1 cellular context compared by ENCODE assay signal in genomic region chr19:3857449-3858003, GRCh38.
TF ChIP-seq lines count a peak whose summit lies in the region.

No MANE protein-coding gene starts in this region.

TF ChIP-seq in K562, 482 proteins besides CTCF, POLR2A, EP300 and RAD21 (continued from another document):
- TF ChIP-seq MNT (conservative IDR thresholded peaks at IDR 0.05), result no peak
- TF ChIP-seq HES1 (IDR thresholded peaks at IDR 0.05; ENCODE audit: low read depth), result no peak
- TF ChIP-seq ZNF121 (CRISPR knock-in tag; conservative IDR thresholded peaks at IDR 0.05), result peak; percentile 61; the same call in 1 of the 2 replicates
- no peak for TF ChIP-seq ZNF174 (CRISPR knock-in tag; IDR thresholded peaks at IDR 0.05)
- no peak for TF ChIP-seq ELK1 (CRISPR knock-in tag; IDR thresholded peaks at IDR 0.05)
- TF ChIP-seq ZBTB17 (CRISPR knock-in tag; IDR thresholded peaks at IDR 0.05), result no peak
- TF ChIP-seq HINFP (tag; conservative IDR thresholded peaks at IDR 0.05; ENCODE audit: low read depth), result no peak
- TF ChIP-seq ZNF695 (CRISPR knock-in tag; IDR thresholded peaks at IDR 0.05), result no peak
- TF ChIP-seq HNRNPLL (IDR thresholded peaks at IDR 0.05; ENCODE audit: low read depth, low read length, poor library complexity, severe bottlenecking), result no peak
- 0 out of 2 replicates have a peak, but pooled peaks have one; percentile 15 for TF ChIP-seq EGR1 (conservative IDR thresholded peaks at IDR 0.05)
- TF ChIP-seq POLR2AphosphoS5 (IDR thresholded peaks at IDR 0.05; ENCODE audit: control insufficient read depth, insufficient read depth, low read depth, low read length), result no peak
- TF ChIP-seq ZNF143 (CRISPR knock-in tag; IDR thresholded peaks at IDR 0.05), result no peak
- no peak for TF ChIP-seq ZFP36 (IDR thresholded peaks at IDR 0.05; ENCODE audit: low read depth, low read length, partially characterized antibody)
- TF ChIP-seq MGA (IDR thresholded peaks at IDR 0.05), result no peak
- no peak for TF ChIP-seq FOSL1 (tag; conservative IDR thresholded peaks at IDR 0.05)
- TF ChIP-seq HDAC1 (IDR thresholded peaks at IDR 0.05), result no peak
- TF ChIP-seq E2F6 (IDR thresholded peaks at IDR 0.05; ENCODE audit: borderline replicate concordance in 1 of 2, extremely low read depth in 1 of 2, insufficient read depth in 1 of 2, insufficient read length in 1 of 2, low read depth in 1 of 2, low read length in 1 of 2, poor library complexity in 1 of 2, severe bottlenecking in 1 of 2), result no peak
- TF ChIP-seq ZNF384 (IDR thresholded peaks at IDR 0.05; ENCODE audit: low read depth, low read length), result 0 out of 2 replicates have a peak, but pooled peaks have one; percentile 18
- no peak for TF ChIP-seq PRDM10 (IDR thresholded peaks at IDR 0.05; ENCODE audit: partially characterized antibody)
- no peak for TF ChIP-seq BDP1 (IDR thresholded peaks at IDR 0.05; ENCODE audit: insufficient read depth, insufficient read length)
- TF ChIP-seq THAP12 (CRISPR knock-in tag; IDR thresholded peaks at IDR 0.05), result no peak
- no peak for TF ChIP-seq CLOCK (CRISPR knock-in tag; IDR thresholded peaks at IDR 0.05; ENCODE audit: borderline replicate concordance)
TF ChIP-seq in K562: peak in this region for 4.
